ENCODE assay signal across 15 cellular contexts in genomic region chr3:72844436-72844999, GRCh38. TPM values are rescaled to one million over a fixed set of nuclear protein-coding genes. Genes with fewer than 3 reads are reported as not detected.
DNase-seq lines count a peak whose midpoint lies in the region; ATAC-seq, FAIRE-seq and TF ChIP-seq lines count a peak whose summit lies in the region.
"Had no signal": no experiment of that assay in that cellular context is flagged by ENCODE, and none has a peak within 500 bp of the region (broad histone marks: within the 10 kb centered on the region; RNA-seq: fewer than 3 reads in every experiment).

No MANE protein-coding gene starts in this region.

- no peak overlapping the region for H3K27ac ChIP-seq in A549
- H3K27ac ChIP-seq in astrocyte (ENCODE audit: low read depth, low read length) = no peak overlapping the region
- no peak overlapping the region for H3K27ac ChIP-seq in neural progenitor cell
- H3K27ac ChIP-seq: BLaER1 treated with 17β-estradiol and CSF1 and Interleukin-3, amounts not matched to agents 10 nM and 100 nM; left ventricle myocardium inferior; suprapubic skin had no signal

- TF ChIP-seq EP300 in A549 (IDR thresholded peaks at IDR 0.05) = no peak

- CTCF ChIA-PET in A549 (lab: Yijun Ruan, JAX) = no interaction called here
- CTCF ChIA-PET in GM10248 (lab: Yijun Ruan, JAX) = interaction anchor here (1.9 kb wide), 1 partner anchor 23 kb away, joined by 10 read pairs; no protein-coding TSS in a partner anchor

- H3K27ac Mint-ChIP-seq in astrocyte (ENCODE audit: unreplicated experiment) = no peak overlapping the region
- H3K27ac Mint-ChIP-seq in neural progenitor cell = no peak overlapping the region
- H3K27ac Mint-ChIP-seq: endodermal cell had no signal

- H3K9me3 ChIP-seq in A549 = no peaks in the 10 kb centered on the region
- no peaks in the 10 kb centered on the region for H3K9me3 ChIP-seq in astrocyte (ENCODE audit: insufficient read depth, low read depth, low read length)
- H3K9me3 ChIP-seq in neural progenitor cell (ENCODE audit: low read depth) = no peaks in the 10 kb centered on the region
- H3K9me3 ChIP-seq: left ventricle myocardium inferior, suprapubic skin had no signal

- ATAC-seq in A549 (no peak), HG02870 (IDR thresholded peaks at IDR 0.05; ENCODE audit: unreplicated experiment) (peak; percentile 35), HG02571 (IDR thresholded peaks at IDR 0.05; ENCODE audit: unreplicated experiment) (no peak)

- H3K4me1 ChIP-seq in A549 (peaks cover 28% of the 10 kb centered on the region), astrocyte (ENCODE audit: insufficient read depth, low read length) (peaks cover 13% of the 10 kb centered on the region), neural progenitor cell (peaks cover 7% of the 10 kb centered on the region)

- peaks cover 4% of the 10 kb centered on the region for H3K36me3 Mint-ChIP-seq in astrocyte (ENCODE audit: low read depth, unreplicated experiment)
- peaks cover 10% of the 10 kb centered on the region for H3K36me3 Mint-ChIP-seq in neural progenitor cell

- H3K4me3 ChIP-seq in A549 = no peak overlapping the region
- H3K4me3 ChIP-seq in astrocyte (ENCODE audit: insufficient read depth, low read depth, low read length) = no peak overlapping the region
- no peak overlapping the region for H3K4me3 ChIP-seq in neural progenitor cell
- H3K4me3 ChIP-seq: BLaER1 treated with 17β-estradiol and CSF1 and Interleukin-3, amounts not matched to agents 10 nM and 100 nM; left ventricle myocardium inferior; suprapubic skin had no signal

- no peak for TF ChIP-seq RAD21 in A549 (conservative IDR thresholded peaks at IDR 0.05 in 1 of 2, IDR thresholded peaks at IDR 0.05 in 1 of 2)

- 0 out of 3 replicates have a peak overlapping the region, but pooled peaks have one; percentile 19 for H3K4me2 ChIP-seq in A549
- no peak overlapping the region for H3K4me2 ChIP-seq in astrocyte (ENCODE audit: low read length)
- no peak overlapping the region for H3K4me2 ChIP-seq in neural progenitor cell

- 82% methylated on average over 1 of the region's 1 CpG for whole genome bisulfite sequencing in A549 (ENCODE audit: missing lambda C conversion rate)

- TF ChIP-seq CTCF in A549 (IDR thresholded peaks at IDR 0.05) = no peak
- TF ChIP-seq CTCF in GM10248 (IDR thresholded peaks at IDR 0.05; ENCODE audit: control extremely low read depth, extremely low read depth, low read depth, missing control alignments) = no peak
- no peak for TF ChIP-seq CTCF in astrocyte (IDR thresholded peaks at IDR 0.05; ENCODE audit: insufficient read depth, low read depth, low read length)
- TF ChIP-seq CTCF in neural progenitor cell (IDR thresholded peaks at IDR 0.05) = no peak

- H2AFZ ChIP-seq in astrocyte (ENCODE audit: low read depth, low read length) (no peak overlapping the region), neural progenitor cell (replicated peaks) (no peak overlapping the region)

- no peak for FAIRE-seq in A549 (lab: Jason Lieb, UNC)
- no peak for FAIRE-seq in astrocyte (lab: Jason Lieb, UNC)

- H3K4me3 Mint-ChIP-seq in astrocyte (ENCODE audit: unreplicated experiment) (no peak overlapping the region), neural progenitor cell (no peak overlapping the region)
- H3K4me3 Mint-ChIP-seq: endodermal cell had no signal

- H3K79me2 ChIP-seq in astrocyte (ENCODE audit: insufficient read depth, low read length) (peaks cover 43% of the 10 kb centered on the region), neural progenitor cell (ENCODE audit: low read depth) (peaks cover 27% of the 10 kb centered on the region)

- H4K20me1 ChIP-seq in astrocyte (ENCODE audit: insufficient read depth, low read length) = peaks cover 30% of the 10 kb centered on the region
- H4K20me1 ChIP-seq in neural progenitor cell (ENCODE audit: low read depth) = peaks cover 12% of the 10 kb centered on the region

- H3K9me3 Mint-ChIP-seq in astrocyte (ENCODE audit: unreplicated experiment) (no peaks in the 10 kb centered on the region), neural progenitor cell (no peaks in the 10 kb centered on the region)

- H3K4me1 Mint-ChIP-seq in astrocyte (ENCODE audit: low read depth, unreplicated experiment) (peaks cover 19% of the 10 kb centered on the region), neural progenitor cell (peaks cover 19% of the 10 kb centered on the region)

- no peak for DNase-seq in A549 (ENCODE audit: low read depth in 1 of 2, low spot score in 1 of 2)
- DNase-seq in GM10248 (ENCODE audit: extremely low spot score) = peak; percentile 24
- peak; percentile 25 for DNase-seq in astrocyte (ENCODE audit: low read depth)
- DNase-seq in NCI-H2227 (lab: John Stamatoyannopoulos, UW; ENCODE audit: unreplicated experiment) = no peak
- DNase-seq in neural progenitor cell (ENCODE audit: low spot score) = no peak
- no peak for DNase-seq in cerebellum (ENCODE audit: low spot score)
- DNase-seq: endodermal cell, left ventricle myocardium inferior, NCI-H1105 treated with DMSO at 0.1 percent for 48 hours, NCI-H446 treated with DMSO at 0.1 percent for 48 hours had no signal

- H3K27me3 ChIP-seq in astrocyte (ENCODE audit: insufficient read depth, low read length) = peaks cover 3% of the 10 kb centered on the region
- peaks cover 23% of the 10 kb centered on the region for H3K27me3 ChIP-seq in neural progenitor cell
- H3K27me3 ChIP-seq: BLaER1 treated with 17β-estradiol and CSF1 and Interleukin-3, amounts not matched to agents 10 nM and 100 nM; suprapubic skin had no signal

- no peaks in the 10 kb centered on the region for H3F3A ChIP-seq in neural progenitor cell (ENCODE audit: low read depth)

- POLR2A ChIA-PET in A549 (lab: Yijun Ruan, JAX) (no interaction called here), GM10248 (lab: Yijun Ruan, JAX) (no interaction called here)

- H3K9ac ChIP-seq in astrocyte (ENCODE audit: low read length) (no peak overlapping the region), neural progenitor cell (no peak overlapping the region)
- H3K9ac ChIP-seq: BLaER1 treated with 17β-estradiol and CSF1 and Interleukin-3, amounts not matched to agents 10 nM and 100 nM had no signal

- H3K27me3 Mint-ChIP-seq in astrocyte (ENCODE audit: low read depth, unreplicated experiment) = no peaks in the 10 kb centered on the region
- H3K27me3 Mint-ChIP-seq in neural progenitor cell (ENCODE audit: insufficient read depth, low read depth) = peaks cover 12% of the 10 kb centered on the region

- peaks cover 12% of the 10 kb centered on the region for H3K36me3 ChIP-seq in astrocyte (ENCODE audit: insufficient read depth, low read length)
- peaks cover 6% of the 10 kb centered on the region for H3K36me3 ChIP-seq in neural progenitor cell

- TF ChIP-seq POLR2A in A549 (IDR thresholded peaks at IDR 0.05; ENCODE audit: low read length) = no peak

TF ChIP-seq in A549, 52 proteins besides CTCF, POLR2A, EP300 and RAD21:
- TF ChIP-seq HEYL (CRISPR knock-in tag; IDR thresholded peaks at IDR 0.05) = no peak
- no peak for TF ChIP-seq FOSL2 (IDR thresholded peaks at IDR 0.05)
- peak; percentile 54 for TF ChIP-seq FOSL2 (CRISPR knock-in tag; IDR thresholded peaks at IDR 0.05)
- no peak for TF ChIP-seq CBX8 (IDR thresholded peaks at IDR 0.05)
- no peak for TF ChIP-seq ELK1 (IDR thresholded peaks at IDR 0.05; ENCODE audit: low read depth, low read length)
- no peak for TF ChIP-seq ZSCAN20 (CRISPR knock-in tag; IDR thresholded peaks at IDR 0.05)

RNA-seq across cellular contexts. Expression of gene SHQ1, which starts 3.7 kb away (rescaled TPM):
- polyA plus RNA-seq in A549 (2011; rRNA removed) (19.5 and 22.2 TPM in 2 replicates), A549 (2017; fragmentation: RNase III; extraction: RNeasy Plus Mini Kit Qiagen cat#74134 plus additional on column Dnase treatment) (16.4 to 18.0 TPM (median 17.1 TPM) in 3 replicates)
- polyA plus RNA-seq in A549 (2012; cell fraction: cytosol; rRNA removed) = 7.1 and 8.2 TPM in 2 replicates
- polyA plus RNA-seq in A549 (2012; cell fraction: nucleus; rRNA removed) = 4.2 and 7.1 TPM in 2 replicates
- polyA minus RNA-seq in A549 (2011; rRNA and poly(A)+ RNA removed) = 8.4 and 9.3 TPM in 2 replicates
- total RNA-seq in astrocyte (28.0 and 28.4 TPM in 2 replicates), neural progenitor cell (ENCODE audit: low replicate concordance) (18.5 and 21.3 TPM in 2 replicates), cerebellum (15.7 TPM)

RNA-seq across cellular contexts. Expression of gene GXYLT2, which starts 43.3 kb away (rescaled TPM):
- polyA plus RNA-seq in A549 (2011; rRNA removed) (3.2 and 3.3 TPM in 2 replicates), A549 (2017; fragmentation: RNase III; extraction: RNeasy Plus Mini Kit Qiagen cat#74134 plus additional on column Dnase treatment) (1.9 to 2.3 TPM (median 2.0 TPM) in 3 replicates)
- 0.96 and 1.5 TPM in 2 replicates for polyA plus RNA-seq in A549 (2012; cell fraction: cytosol; rRNA removed)
- 0.37 and 0.58 TPM in 2 replicates for polyA plus RNA-seq in A549 (2012; cell fraction: nucleus; rRNA removed)
- 4.2 and 6.2 TPM in 2 replicates for polyA minus RNA-seq in A549 (2011; rRNA and poly(A)+ RNA removed)
- total RNA-seq in astrocyte (62.6 and 92.0 TPM in 2 replicates), neural progenitor cell (ENCODE audit: low replicate concordance) (1.5 and 3.6 TPM in 2 replicates), cerebellum (7.4 TPM)
- total RNA-seq: HT-29 had no signal

Comparison
In these comparisons a context has a peak if more than half of its experiments do, and no peak if none do; other contexts are left out.
1. DNase-seq: peak in GM10248 (single experiment) and astrocyte (single experiment); none in A549 (0 of 2), NCI-H2227 (single experiment), neural progenitor cell (single experiment) and cerebellum (single experiment).